In the genomic region with DNA sequence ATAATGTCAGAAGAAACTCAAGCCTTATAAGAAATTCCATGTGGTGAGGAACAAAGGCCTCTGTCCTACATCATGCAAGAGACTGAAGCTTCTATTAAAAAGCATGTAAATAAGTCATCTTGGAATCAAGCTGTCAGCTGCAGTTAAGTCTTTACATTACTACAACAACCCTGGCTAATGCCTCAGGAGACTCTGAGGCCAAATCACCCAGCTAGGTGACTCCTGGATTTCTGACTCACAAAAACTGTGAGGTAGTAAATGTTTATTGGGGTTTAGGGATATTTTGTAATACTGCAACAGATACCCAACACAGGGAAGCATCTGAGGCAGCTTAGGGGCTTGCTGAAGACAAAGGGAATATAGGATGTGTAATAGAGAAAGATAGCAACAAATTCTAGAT, we compare ENCODE assay signal across 21 cellular contexts.
"Had no signal": no experiment of that assay in that cellular context is flagged by ENCODE, and none has a peak within 500 bp of the region (broad histone marks: within the 10 kb centered on the region; RNA-seq: fewer than 3 reads in every experiment).

No MANE protein-coding gene starts in this region.

- H3K36me3 ChIP-seq: SJSA1 had no signal

- H3K4me1 ChIP-seq: SJSA1 had no signal

- DNase-seq: KBM-7, MV-4-11, NCI-H1092, NCI-H1105 treated with DMSO at 0.1 percent for 48 hours, NCI-H1417 treated with DMSO at 0.1 percent for 48 hours, NCI-H146, NCI-H1694 treated with DMSO at 0.1 percent for 48 hours, NCI-H1930, NCI-H2081 treated with DMSO at 0.1 percent for 48 hours, NCI-H2171, NCI-H226, NCI-H446, NCI-H510A, NCI-H524 treated with DMSO at 0.1 percent for 48 hours, NCI-H69, NCI-H774, Right ventricle myocardium superior, RPMI8226, SIG-M5 had no signal

- H3K4me3 ChIP-seq: SJSA1, SK-N-MC had no signal

- H3K9me3 ChIP-seq: SJSA1 had no signal

- H3K27me3 ChIP-seq: SJSA1 had no signal

- H3K27ac ChIP-seq: SJSA1, SK-N-MC had no signal
